ENCODE assay signal across 18 cellular contexts in genomic region chr15:70777156-70777926, GRCh38. TPM values are rescaled to one million over a fixed set of nuclear protein-coding genes. Genes with fewer than 3 reads are reported as not detected.
DNase-seq lines count a peak whose midpoint lies in the region; ATAC-seq and TF ChIP-seq lines count a peak whose summit lies in the region.
"Had no signal": no experiment of that assay in that cellular context is flagged by ENCODE, and none has a peak within 500 bp of the region (broad histone marks: within the 10 kb centered on the region; RNA-seq: fewer than 3 reads in every experiment).

No MANE protein-coding gene starts in this region.

- intact Hi-C loops in PC-9 (cut with micrococcal nuclease; ENCODE audit: unreplicated experiment), result no loop called here

- peaks cover 16% of the 10 kb centered on the region for H3F3A ChIP-seq in PC-9 (ENCODE audit: insufficient read depth, low read depth)

- H3K27me3 ChIP-seq in PC-9 (ENCODE audit: insufficient read depth, low read depth), result no peaks in the 10 kb centered on the region
- H3K27me3 ChIP-seq: right lobe of liver had no signal

- POLR2A ChIA-PET in PC-9 (lab: Charles Lee; ENCODE audit: unreplicated experiment), result interaction anchor here (0.6 kb wide), 1 partner anchor 1460 kb away, joined by 4 read pairs; no protein-coding TSS in a partner anchor

- no peaks in the 10 kb centered on the region for H4K20me1 ChIP-seq in PC-9 (ENCODE audit: insufficient read depth)

- ATAC-seq in HG02981 (IDR thresholded peaks at IDR 0.05; ENCODE audit: unreplicated experiment), result peak; percentile 65
- ATAC-seq in stimulated activated naive B cell treated with anti-CD40 and anti-IgM and Interleukin-4, amounts not matched to agents 10 μg/mL and 1 μg/mL and 100 μg/mL, for 72 hours (replicated peaks), result peak; percentile 82 to 86
- ATAC-seq: activated T-helper 17 cell treated with anti-CD3 and anti-CD28 coated beads, Interleukin-2, amount 50 U/mL, for 72 hours; HCT116 had no signal

- DNase-seq in OCI-M1 (lab: John Stamatoyannopoulos, UW) (peak; percentile 21), choroid plexus epithelial cell (ENCODE audit: low read depth) (peak; percentile 42), PC-9 (no peak), activated gamma-delta T cell (lab: John Stamatoyannopoulos, UW) (no peak), progenitor cell of endocrine pancreas (ENCODE audit: low spot score, unreplicated experiment) (no peak)
- no peak for DNase-seq in stimulated activated naive B cell treated with anti-CD40 and anti-IgM and Interleukin-4, amounts not matched to agents 10 μg/mL and 1 μg/mL and 100 μg/mL, for 72 hours
- DNase-seq: activated CD4-positive, alpha-beta memory T cell treated with anti-CD3 and anti-CD28 coated beads for 36 hours; amygdala; DND-41; NCI-H1105 treated with DMSO at 0.1 percent for 48 hours; NCI-H2171; right lobe of liver; stimulated activated CD4-positive, alpha-beta T cell treated with anti-CD3 and anti-CD28 coated beads, Interleukin-2, amount 100 ng/mL, for 24 hours had no signal

- no peak for TF ChIP-seq CTCF in choroid plexus epithelial cell (conservative IDR thresholded peaks at IDR 0.05; ENCODE audit: low read depth, low read length)
- no peak for TF ChIP-seq CTCF in PC-9 (conservative IDR thresholded peaks at IDR 0.05)
- no peak for TF ChIP-seq CTCF in progenitor cell of endocrine pancreas (IDR thresholded peaks at IDR 0.05; ENCODE audit: unreplicated experiment)

- H3K9me3 ChIP-seq in PC-9 (ENCODE audit: insufficient read depth, low read depth), result no peaks in the 10 kb centered on the region
- H3K9me3 ChIP-seq: right lobe of liver, thoracic aorta had no signal

- peaks cover 26 to 30% of the 10 kb centered on the region in 2 donors for H3K27me3 Mint-ChIP-seq in stimulated activated naive B cell treated with anti-CD40 and anti-IgM and Interleukin-4, amounts not matched to agents 10 μg/mL and 1 μg/mL and 100 μg/mL, for 72 hours
- peaks cover 4% of the 10 kb centered on the region for H3K27me3 Mint-ChIP-seq in progenitor cell of endocrine pancreas

- BruUV-seq in PC-9 (replicated peaks; lab: Mats Ljungman, UMichigan), result no TSS peak

- H3K9me2 ChIP-seq in PC-9 (ENCODE audit: insufficient read depth), result no peaks in the 10 kb centered on the region

- H3K4me1 ChIP-seq in PC-9 (replicated peaks; ENCODE audit: insufficient read depth), result peaks cover 48% of the 10 kb centered on the region
- H3K4me1 ChIP-seq: right lobe of liver had no signal

- H2AFZ ChIP-seq in PC-9, result no peak overlapping the region

- H3K27ac ChIP-seq in PC-9, result no peak overlapping the region
- H3K27ac ChIP-seq: C4-2B, right lobe of liver, thoracic aorta had no signal

- CTCF ChIA-PET in PC-9 (lab: Charles Lee), result interaction anchor here (0.5 kb wide), 2 partner anchors 8 to 34 kb away, joined by 6 to 9 read pairs; no protein-coding TSS in a partner anchor

- peaks cover 0 to 4% of the 10 kb centered on the region in 2 donors for H3K9me3 Mint-ChIP-seq in stimulated activated naive B cell treated with anti-CD40 and anti-IgM and Interleukin-4, amounts not matched to agents 10 μg/mL and 1 μg/mL and 100 μg/mL, for 72 hours
- no peaks in the 10 kb centered on the region for H3K9me3 Mint-ChIP-seq in progenitor cell of endocrine pancreas (ENCODE audit: low read depth)
- H3K9me3 Mint-ChIP-seq: activated CD4-positive, alpha-beta memory T cell treated with anti-CD3 and anti-CD28 coated beads for 36 hours; activated T-helper 17 cell treated with anti-CD3 and anti-CD28 coated beads, Interleukin-2, amount 50 U/mL, for 72 hours had no signal

- no peak overlapping the region for H3K27ac Mint-ChIP-seq in stimulated activated naive B cell treated with anti-CD40 and anti-IgM and Interleukin-4, amounts not matched to agents 10 μg/mL and 1 μg/mL and 100 μg/mL, for 72 hours
- H3K27ac Mint-ChIP-seq in progenitor cell of endocrine pancreas, result no peak overlapping the region
- H3K27ac Mint-ChIP-seq: activated CD4-positive, alpha-beta memory T cell treated with anti-CD3 and anti-CD28 coated beads for 36 hours; activated T-helper 17 cell treated with anti-CD3 and anti-CD28 coated beads, Interleukin-2, amount 50 U/mL, for 72 hours had no signal

- H3K36me3 ChIP-seq in PC-9 (ENCODE audit: low read depth), result no peaks in the 10 kb centered on the region
- H3K36me3 ChIP-seq: right lobe of liver, thoracic aorta had no signal

- H3K4me2 ChIP-seq in PC-9, result no peak overlapping the region

- no peak overlapping the region for H3K4me3 ChIP-seq in choroid plexus epithelial cell (ENCODE audit: low read depth, low read length)
- H3K4me3 ChIP-seq in PC-9, result no peak overlapping the region
- H3K4me3 ChIP-seq: right lobe of liver, thoracic aorta had no signal

- peaks cover 6 to 10% of the 10 kb centered on the region in 2 donors for H3K4me1 Mint-ChIP-seq in stimulated activated naive B cell treated with anti-CD40 and anti-IgM and Interleukin-4, amounts not matched to agents 10 μg/mL and 1 μg/mL and 100 μg/mL, for 72 hours
- peaks cover 5% of the 10 kb centered on the region for H3K4me1 Mint-ChIP-seq in progenitor cell of endocrine pancreas (ENCODE audit: low read depth)
- H3K4me1 Mint-ChIP-seq: activated T-helper 17 cell treated with anti-CD3 and anti-CD28 coated beads, Interleukin-2, amount 50 U/mL, for 72 hours had no signal

- no peaks in the 10 kb centered on the region for H3K36me3 Mint-ChIP-seq in stimulated activated naive B cell treated with anti-CD40 and anti-IgM and Interleukin-4, amounts not matched to agents 10 μg/mL and 1 μg/mL and 100 μg/mL, for 72 hours
- H3K36me3 Mint-ChIP-seq in progenitor cell of endocrine pancreas (ENCODE audit: insufficient read depth), result no peaks in the 10 kb centered on the region
- H3K36me3 Mint-ChIP-seq: activated CD4-positive, alpha-beta memory T cell treated with anti-CD3 and anti-CD28 coated beads for 36 hours had no signal

- H3K4me3 Mint-ChIP-seq in stimulated activated naive B cell treated with anti-CD40 and anti-IgM and Interleukin-4, amounts not matched to agents 10 μg/mL and 1 μg/mL and 100 μg/mL, for 72 hours, result no peak overlapping the region
- H3K4me3 Mint-ChIP-seq in progenitor cell of endocrine pancreas (ENCODE audit: low read depth), result no peak overlapping the region
- H3K4me3 Mint-ChIP-seq: activated CD4-positive, alpha-beta memory T cell treated with anti-CD3 and anti-CD28 coated beads for 36 hours; activated T-helper 17 cell treated with anti-CD3 and anti-CD28 coated beads, Interleukin-2, amount 50 U/mL, for 72 hours had no signal

- no peaks in the 10 kb centered on the region for H3K79me2 ChIP-seq in PC-9 (ENCODE audit: low read depth)

RNA-seq across cellular contexts. Expression of gene UACA, which starts 14.0 kb away (rescaled TPM):
- 59.9 and 64.5 TPM in 2 replicates for total RNA-seq in PC-9 (2021)
- 46.2 and 49.3 TPM in 2 replicates for total RNA-seq in progenitor cell of endocrine pancreas

Comparison
In these comparisons a context has a peak if more than half of its experiments do, and no peak if none do; other contexts are left out.
1. DNase-seq: peak in OCI-M1 (single experiment) and choroid plexus epithelial cell (single experiment); none in stimulated activated naive B cell treated with anti-CD40 and anti-IgM and Interleukin-4, amounts not matched to agents 10 μg/mL and 1 μg/mL and 100 μg/mL, for 72 hours (single experiment), PC-9 (0 of 2), activated gamma-delta T cell (single experiment) and progenitor cell of endocrine pancreas (single experiment).